Comparison of ENCODE assay signal across 12 cellular contexts in the genomic region with DNA sequence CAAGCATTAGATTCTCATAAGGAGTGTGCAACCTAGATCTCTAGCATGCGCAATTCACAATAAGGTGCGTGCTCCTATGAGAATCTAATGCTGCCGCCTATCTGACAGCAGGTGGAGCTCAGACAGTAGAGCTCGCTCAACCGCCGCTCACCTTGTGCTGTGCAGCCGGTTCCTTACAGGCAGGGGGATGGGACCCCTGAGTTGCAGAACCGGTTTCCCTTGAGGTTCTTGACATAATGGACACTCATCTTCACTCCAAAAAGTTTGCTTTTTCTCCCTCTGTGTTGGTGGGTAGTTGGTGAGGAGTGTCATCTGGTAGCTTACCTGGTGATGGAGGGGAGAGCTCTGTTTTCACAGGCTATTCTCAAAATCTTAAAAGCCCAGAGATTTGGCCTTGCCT.
DNase-seq lines count a peak whose midpoint lies in the region; ATAC-seq and TF ChIP-seq lines count a peak whose summit lies in the region.
"Had no signal": no experiment of that assay in that cellular context is flagged by ENCODE, and none has a peak within 500 bp of the region (broad histone marks: within the 10 kb centered on the region; RNA-seq: fewer than 3 reads in every experiment).

No MANE protein-coding gene starts in this region.

- no peak for TF ChIP-seq POLR2A in breast epithelium (IDR thresholded peaks at IDR 0.05)

- CTCF ChIA-PET in mammary epithelial cell (lab: Charles Lee; ENCODE audit: low non-redundant PET) = no interaction called here

- H3K9me3 ChIP-seq in breast epithelium (no peaks in the 10 kb centered on the region), mammary epithelial cell (replicated peaks; ENCODE audit: insufficient read depth, low read length) (peaks cover 4% of the 10 kb centered on the region), RWPE2 (ENCODE audit: severe bottlenecking) (no peaks in the 10 kb centered on the region)
- H3K9me3 ChIP-seq: tibial nerve had no signal

- WGBS in mammary epithelial cell (ENCODE audit: low coverage, missing lambda C conversion rate) = 71% methylated on average over 7 of the region's 8 CpGs

- H3K4me1 ChIP-seq in breast epithelium (no peaks in the 10 kb centered on the region), mammary epithelial cell (ENCODE audit: insufficient read depth, low read length) (peaks cover 5% of the 10 kb centered on the region), RWPE2 (ENCODE audit: insufficient read depth, poor library complexity, severe bottlenecking) (peaks cover 9% of the 10 kb centered on the region)

- peak; percentile 9 to 55 (median 38) for TF ChIP-seq CTCF in breast epithelium (IDR thresholded peaks at IDR 0.05)
- no peak for TF ChIP-seq CTCF in mammary epithelial cell (conservative IDR thresholded peaks at IDR 0.05 in 1 of 2, IDR thresholded peaks at IDR 0.05 in 1 of 2; ENCODE audit: extremely low read depth in 1 of 2, insufficient read depth in 1 of 2, low read depth in 1 of 2, low read length in 2 of 2)
- peak; percentile 33 for TF ChIP-seq CTCF in RWPE2 (IDR thresholded peaks at IDR 0.05; ENCODE audit: poor library complexity, severe bottlenecking)

- no peak overlapping the region for H3K4me3 ChIP-seq in breast epithelium
- H3K4me3 ChIP-seq in mammary epithelial cell (replicated peaks in 1 of 3; ENCODE audit: insufficient read depth in 1 of 3, low read depth in 2 of 3, low read length in 3 of 3) = no peak overlapping the region
- H3K4me3 ChIP-seq in RWPE2 (ENCODE audit: severe bottlenecking) = no peak overlapping the region
- H3K4me3 ChIP-seq: coronary artery, tibial nerve had no signal

- H3K27me3 ChIP-seq in breast epithelium (no peaks in the 10 kb centered on the region), mammary epithelial cell (ENCODE audit: insufficient read depth, low read length) (no peaks in the 10 kb centered on the region), RWPE2 (ENCODE audit: insufficient read depth, poor library complexity, severe bottlenecking) (no peaks in the 10 kb centered on the region)
- H3K27me3 ChIP-seq: tibial nerve had no signal

- peak overlapping the region in 1 of 2 donors; percentile 1 for H3K27ac ChIP-seq in breast epithelium
- no peak overlapping the region for H3K27ac ChIP-seq in mammary epithelial cell (ENCODE audit: insufficient read depth, low read depth, low read length)
- no peak overlapping the region for H3K27ac ChIP-seq in RWPE2 (ENCODE audit: poor library complexity, severe bottlenecking)
- H3K27ac ChIP-seq: coronary artery, tibial nerve had no signal

- BruUV-seq in mammary epithelial cell (replicated peaks; lab: Mats Ljungman, UMichigan) = no TSS peak

- peak; percentile 55; the same call in 1 of the 3 replicates for ATAC-seq in RWPE2 (ENCODE audit: low read depth)
- no peak for ATAC-seq in HG02870 (IDR thresholded peaks at IDR 0.05; ENCODE audit: unreplicated experiment)
- no peak for ATAC-seq in HG03025 (IDR thresholded peaks at IDR 0.05; ENCODE audit: low FRiP score, unreplicated experiment)
- ATAC-seq: activated naive CD8-positive, alpha-beta T cell treated with anti-CD3 and anti-CD28 coated beads, Interleukin-2, amount 50 U/mL, for 24 hours had no signal

- peak; percentile 72 to 86 for DNase-seq in breast epithelium (ENCODE audit: low spot score in 2 of 2)
- no peak for DNase-seq in mammary epithelial cell
- no peak for DNase-seq in RWPE2 (ENCODE audit: low spot score)
- peak; percentile 59 for DNase-seq in kidney tubule cell (ENCODE audit: low spot score)
- no peak for DNase-seq in NCI-H2171 treated with DMSO at 0.1 percent for 48 hours (lab: John Stamatoyannopoulos, UW)
- no peak for DNase-seq in activated CD4-positive, alpha-beta T cell treated with anti-CD3 and anti-CD28 coated beads for 48 hours
- DNase-seq: activated naive CD8-positive, alpha-beta T cell treated with anti-CD3 and anti-CD28 coated beads, Interleukin-2, amount 50 U/mL, for 24 hours; NCI-H2081 treated with DMSO at 0.1 percent for 48 hours had no signal

- in situ Hi-C loops in mammary epithelial cell (cut with MboI; ENCODE audit: low sequenced_read_pairs in 2 of 2) = no loop called here

- no peak overlapping the region for H3K4me2 ChIP-seq in mammary epithelial cell (ENCODE audit: insufficient read depth, low read depth, low read length)

- dilution Hi-C loops in mammary epithelial cell (cut with HindIII; ENCODE audit: low sequenced_read_pairs) = no loop called here

- H3K79me2 ChIP-seq in mammary epithelial cell (ENCODE audit: insufficient read depth, low read length) = no peaks in the 10 kb centered on the region

- H3K36me3 ChIP-seq in breast epithelium (no peaks in the 10 kb centered on the region), mammary epithelial cell (ENCODE audit: insufficient read depth, low read length) (no peaks in the 10 kb centered on the region), RWPE2 (ENCODE audit: low read depth) (no peaks in the 10 kb centered on the region)
- H3K36me3 ChIP-seq: tibial nerve had no signal

- H2AFZ ChIP-seq in mammary epithelial cell (ENCODE audit: low read depth, low read length) = no peak overlapping the region

- no peak overlapping the region for H3K9ac ChIP-seq in mammary epithelial cell (ENCODE audit: insufficient read depth, low read length)

- H4K20me1 ChIP-seq in mammary epithelial cell (ENCODE audit: insufficient read depth, low read length) = no peaks in the 10 kb centered on the region

- intact Hi-C loops in breast epithelium (cut with DNase I; ENCODE audit: low total_unique reads) (loop anchor here (10.0 kb wide), 1 partner anchor 723 kb away; no protein-coding TSS in a partner anchor), mammary epithelial cell (cut with micrococcal nuclease) (no loop called here)

Comparison
In these comparisons a context has a peak if more than half of its experiments do, and no peak if none do; other contexts are left out.
1. DNase-seq: peak in breast epithelium (2 of 2) and kidney tubule cell (single experiment); none in mammary epithelial cell (single experiment), RWPE2 (single experiment), NCI-H2171 treated with DMSO at 0.1 percent for 48 hours (single experiment) and activated CD4-positive, alpha-beta T cell treated with anti-CD3 and anti-CD28 coated beads for 48 hours (single experiment).
2. CTCF ChIP-seq: peak in breast epithelium (3 of 3) and RWPE2 (single experiment); none in mammary epithelial cell (0 of 2).